ENCODE assay signal across 1 cellular context in the genomic region with DNA sequence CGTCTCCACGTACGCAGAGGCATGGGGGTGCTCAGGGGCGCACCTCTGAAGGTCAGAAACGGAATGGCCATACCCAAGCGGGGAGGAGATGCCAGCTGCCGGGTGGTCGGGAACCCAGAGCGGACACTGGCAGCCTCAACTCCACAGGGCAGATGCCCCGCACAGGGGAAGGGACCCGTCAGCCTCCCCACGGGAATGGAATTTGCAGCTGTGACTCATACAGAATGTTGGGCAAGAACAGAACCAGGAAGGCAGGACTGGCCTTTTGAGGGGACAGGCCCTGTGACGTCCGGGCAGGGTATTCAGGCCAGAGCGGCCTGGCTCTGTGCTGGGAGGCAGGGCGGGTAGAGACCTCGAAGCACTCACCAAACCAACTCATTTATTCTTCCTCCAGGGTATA.
A peak's percentile ranks its signal among the peaks of the same experiment; 100 is the strongest.
TF ChIP-seq lines count a peak whose summit lies in the region.

No MANE protein-coding gene starts in this region.

TF ChIP-seq in K562, 482 proteins besides CTCF, POLR2A, EP300 and RAD21:
- TF ChIP-seq CEBPG (CRISPR knock-in tag; IDR thresholded peaks at IDR 0.05) (no peak), CEBPG (tag; conservative IDR thresholded peaks at IDR 0.05 in 1 of 2, IDR thresholded peaks at IDR 0.05 in 1 of 2) (no peak), POLR2G (IDR thresholded peaks at IDR 0.05; ENCODE audit: low read depth, low read length) (peak; percentile 48; the same call in 1 of the 2 replicates), ZNF175 (CRISPR knock-in tag; IDR thresholded peaks at IDR 0.05; ENCODE audit: low read depth) (no peak), RBFOX2 (IDR thresholded peaks at IDR 0.05; ENCODE audit: low read depth, low read length) (peak; percentile 64), NELFE (IDR thresholded peaks at IDR 0.05; ENCODE audit: insufficient read depth, insufficient read length) (no peak)
